ENCODE assay signal across 11 cellular contexts in genomic region chr1:31934251-31934650, GRCh38. TPM values are rescaled to one million over a fixed set of nuclear protein-coding genes. Genes with fewer than 3 reads are reported as not detected.
DNase-seq lines count a peak whose midpoint lies in the region; ATAC-seq and TF ChIP-seq lines count a peak whose summit lies in the region.
"Had no signal": no experiment of that assay in that cellular context is flagged by ENCODE, and none has a peak within 500 bp of the region (broad histone marks: within the 10 kb centered on the region; RNA-seq: fewer than 3 reads in every experiment).

No MANE protein-coding gene starts in this region.

- H3K9me3 Mint-ChIP-seq in CD8-positive, alpha-beta memory T cell = no peaks in the 10 kb centered on the region
- peaks cover 0 to 2% (median 0%) of the 10 kb centered on the region in 5 experiments for H3K9me3 Mint-ChIP-seq in brain
- H3K9me3 Mint-ChIP-seq: dendritic cell treated with granulocyte-macrophage colony-stimulating factor and Interleukin-4, amounts not matched to agents 40 ng/mL and 50 ng/mL, for 4 days had no signal

- peaks cover 77 to 84% (median 80%) of the 10 kb centered on the region in 3 donors for H3K4me1 Mint-ChIP-seq in CD8-positive, alpha-beta memory T cell
- H3K4me1 Mint-ChIP-seq in brain = peaks cover 84% of the 10 kb centered on the region

- peaks cover 80% of the 10 kb centered on the region for H3K4me1 ChIP-seq in CD8-positive, alpha-beta memory T cell (ENCODE audit: insufficient read depth, low read length)
- peaks cover 79% of the 10 kb centered on the region for H3K4me1 ChIP-seq in Loucy (ENCODE audit: insufficient read depth, low read length, poor library complexity, severe bottlenecking)
- H3K4me1 ChIP-seq in psoas muscle = peaks cover 65% of the 10 kb centered on the region

- peak overlapping the region; percentile 83 for H3K4me3 ChIP-seq in CD8-positive, alpha-beta memory T cell (ENCODE audit: low read length)
- H3K4me3 ChIP-seq in Loucy (ENCODE audit: low read length, poor library complexity, severe bottlenecking) = peak overlapping the region; percentile 83
- peak overlapping the region; percentile 70 for H3K4me3 ChIP-seq in psoas muscle

- H2AFZ ChIP-seq in Loucy (ENCODE audit: low read length) = no peak overlapping the region

- no peaks in the 10 kb centered on the region for H3K27me3 ChIP-seq in CD8-positive, alpha-beta memory T cell (ENCODE audit: insufficient read depth, low read length, poor library complexity, severe bottlenecking)
- H3K27me3 ChIP-seq in Loucy (ENCODE audit: insufficient read depth, low read length, poor library complexity, severe bottlenecking) (no peaks in the 10 kb centered on the region), psoas muscle (ENCODE audit: insufficient read depth in 3 of 3, low read length in 2 of 3) (no peaks in the 10 kb centered on the region)

- no peaks in the 10 kb centered on the region for H3K36me3 ChIP-seq in CD8-positive, alpha-beta memory T cell (ENCODE audit: insufficient read depth, low read length)
- no peaks in the 10 kb centered on the region for H3K36me3 ChIP-seq in Loucy (ENCODE audit: insufficient read depth, low read length)
- no peaks in the 10 kb centered on the region for H3K36me3 ChIP-seq in psoas muscle (ENCODE audit: insufficient read depth in 1 of 2, low read depth in 1 of 2)

- peaks cover 4 to 34% (median 7%) of the 10 kb centered on the region in 3 donors for H3K36me3 Mint-ChIP-seq in CD8-positive, alpha-beta memory T cell
- peaks cover 8% of the 10 kb centered on the region for H3K36me3 Mint-ChIP-seq in brain

- H3F3A ChIP-seq in Loucy (ENCODE audit: low read depth) = no peaks in the 10 kb centered on the region

- H3K4me2 ChIP-seq in Loucy (ENCODE audit: low read depth, low read length, poor library complexity, severe bottlenecking) = peak overlapping the region; percentile 96

- peaks cover 90% of the 10 kb centered on the region for H3K79me2 ChIP-seq in Loucy (ENCODE audit: insufficient read depth, low read length)

- H3K9me2 ChIP-seq in Loucy (replicated peaks; ENCODE audit: low read depth, low read length) = no peaks in the 10 kb centered on the region

- POLR2A ChIA-PET in CD8-positive, alpha-beta memory T cell (lab: Charles Lee) = interaction anchor here (0.7 to 4.4 kb wide), 5 partner anchors 8 to 173 kb away, joined by 3 to 22 read pairs (median 8); partner anchors contain the start of gene KPNA6

- H4K20me1 ChIP-seq in Loucy (ENCODE audit: insufficient read depth, low read length, poor library complexity, severe bottlenecking) = peaks cover 83% of the 10 kb centered on the region

- H3K4me3 Mint-ChIP-seq in CD8-positive, alpha-beta memory T cell = peak overlapping the region; percentile 86 to 100 (median 97)
- peak overlapping the region in 4 of 5 experiments; percentile 32 to 100 (median 64) for H3K4me3 Mint-ChIP-seq in brain
- H3K4me3 Mint-ChIP-seq: dendritic cell treated with granulocyte-macrophage colony-stimulating factor and Interleukin-4, amounts not matched to agents 40 ng/mL and 50 ng/mL, for 4 days had no signal

- no peaks in the 10 kb centered on the region for H3K9me3 ChIP-seq in CD8-positive, alpha-beta memory T cell (ENCODE audit: low read length)
- H3K9me3 ChIP-seq in Loucy (ENCODE audit: insufficient read depth, low read depth, low read length) (no peaks in the 10 kb centered on the region), psoas muscle (no peaks in the 10 kb centered on the region)

- CTCF ChIA-PET in CD8-positive, alpha-beta memory T cell (lab: Charles Lee) = interaction anchor here (1.0 to 3.7 kb wide), 9 partner anchors 8 to 175 kb away, joined by 3 to 22 read pairs (median 5); no protein-coding TSS in a partner anchor

- intact Hi-C loops in psoas muscle (cut with DNase I) = no loop called here

- no peak for DNase-seq in CD8-positive, alpha-beta memory T cell
- DNase-seq in psoas muscle = no peak
- no peak for DNase-seq in HuH-7.5 (ENCODE audit: low spot score)
- DNase-seq in NCI-H2081 (lab: John Stamatoyannopoulos, UW) = no peak
- DNase-seq: retina; stimulated activated CD8-positive, alpha-beta memory T cell treated with anti-CD3 and anti-CD28 coated beads, Interleukin-4, amount 100 ng/mL, for 48 hours had no signal

- no peak overlapping the region for H3K27ac ChIP-seq in CD8-positive, alpha-beta memory T cell (ENCODE audit: low read depth, low read length)
- H3K27ac ChIP-seq in psoas muscle = peak overlapping the region; percentile 90

- WGBS in psoas muscle, 3 donors = 17 to 44% (median 25%) methylated on average over 2 of the region's 2 CpGs

- H3K27me3 Mint-ChIP-seq in CD8-positive, alpha-beta memory T cell = no peaks in the 10 kb centered on the region
- H3K27me3 Mint-ChIP-seq in brain = peaks cover 8% of the 10 kb centered on the region
- H3K27me3 Mint-ChIP-seq: dendritic cell treated with granulocyte-macrophage colony-stimulating factor and Interleukin-4, amounts not matched to agents 40 ng/mL and 50 ng/mL, for 4 days had no signal

- ATAC-seq in psoas muscle = no peak
- ATAC-seq in HG03442 (IDR thresholded peaks at IDR 0.05; ENCODE audit: unreplicated experiment) = no peak
- ATAC-seq in HG02970 (IDR thresholded peaks at IDR 0.05; ENCODE audit: low FRiP score, unreplicated experiment) = no peak

- TF ChIP-seq CTCF in Loucy (conservative IDR thresholded peaks at IDR 0.05; ENCODE audit: low read length) = no peak
- no peak for TF ChIP-seq CTCF in brain (conservative IDR thresholded peaks at IDR 0.05)
- TF ChIP-seq CTCF in psoas muscle (IDR thresholded peaks at IDR 0.05) = no peak

- peak overlapping the region; percentile 72 to 99 (median 93) for H3K27ac Mint-ChIP-seq in CD8-positive, alpha-beta memory T cell
- H3K27ac Mint-ChIP-seq in brain = peak overlapping the region in 1 of 5 experiments; percentile 90

- peak overlapping the region; percentile 88 for H3K9ac ChIP-seq in Loucy (ENCODE audit: low read depth, low read length, poor library complexity, severe bottlenecking)

RNA-seq across cellular contexts. Expression of gene PTP4A2, which starts 3.9 kb away (rescaled TPM):
- total RNA-seq in CD8-positive, alpha-beta memory T cell = 100 to 1,000 TPM; 339 to 368 TPM
- 598 TPM for polyA plus RNA-seq in CD8-positive, alpha-beta memory T cell
- polyA plus RNA-seq in brain (ENCODE audit: insufficient read depth, low read depth, low replicate concordance) (165 TPM), psoas muscle (100 to 1,000 TPM; 246 to 729 (median 300) TPM)
- total RNA-seq in psoas muscle = 100 to 1,000 TPM; 290 to 532 (median 433) TPM
